ENCODE assay signal across 1 cellular context in the genomic region with DNA sequence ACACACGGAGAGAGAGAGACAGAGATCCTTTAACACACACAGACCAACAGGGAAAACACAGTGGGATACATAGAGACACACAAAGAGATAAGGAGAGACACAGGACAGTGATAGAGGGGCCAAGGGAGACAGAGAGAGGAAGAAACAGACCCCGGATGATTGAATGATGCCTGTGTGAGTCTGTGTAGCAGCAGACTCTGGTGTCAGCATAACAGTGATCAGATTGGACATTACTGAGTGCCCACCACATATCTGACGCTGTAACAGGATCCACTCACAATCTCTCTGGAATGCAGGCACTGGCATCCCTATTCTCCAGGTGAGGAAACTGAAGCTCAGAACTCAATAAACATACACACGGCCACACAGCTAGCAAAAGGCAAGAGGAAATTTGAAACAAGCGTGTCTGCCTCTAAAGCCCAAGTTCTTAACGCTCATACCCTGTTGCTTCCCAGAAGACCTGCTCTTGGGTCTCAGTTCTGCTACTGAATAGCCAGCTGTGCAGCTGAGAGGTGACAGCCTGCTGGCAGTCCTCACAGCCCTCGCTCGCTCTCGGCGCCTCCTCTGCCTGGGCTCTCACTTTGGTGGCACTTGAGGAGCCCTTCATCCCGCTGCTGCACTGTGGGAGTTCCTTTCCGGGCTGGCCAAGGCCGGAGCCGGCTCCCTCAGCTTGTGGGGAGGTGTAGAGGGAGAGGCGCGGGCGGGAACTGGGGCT.
TF ChIP-seq lines count a peak whose summit lies in the region.

No MANE protein-coding gene starts in this region.

TF ChIP-seq in GM23338, 12 proteins besides CTCF, POLR2A, EP300 and RAD21:
- TF ChIP-seq ZNF331 (CRISPR knock-in tag; IDR thresholded peaks at IDR 0.05; ENCODE audit: low read depth) (no peak), EZH2phosphoT487 (IDR thresholded peaks at IDR 0.05; ENCODE audit: unreplicated experiment) (no peak), JUNB (IDR thresholded peaks at IDR 0.05; ENCODE audit: unreplicated experiment) (no peak), NANOG (IDR thresholded peaks at IDR 0.05; ENCODE audit: borderline replicate concordance) (no peak), STAT1 (IDR thresholded peaks at IDR 0.05; ENCODE audit: unreplicated experiment) (no peak), POLR2AphosphoS5 (IDR thresholded peaks at IDR 0.05; ENCODE audit: low read depth) (no peak), ZNF114 (CRISPR knock-in tag; IDR thresholded peaks at IDR 0.05) (no peak), CREB1 (CRISPR knock-in tag; IDR thresholded peaks at IDR 0.05; ENCODE audit: low read depth) (no peak), EZH2 (IDR thresholded peaks at IDR 0.05; ENCODE audit: low read depth, unreplicated experiment) (no peak)
- TF ChIP-seq, protein P1, sequence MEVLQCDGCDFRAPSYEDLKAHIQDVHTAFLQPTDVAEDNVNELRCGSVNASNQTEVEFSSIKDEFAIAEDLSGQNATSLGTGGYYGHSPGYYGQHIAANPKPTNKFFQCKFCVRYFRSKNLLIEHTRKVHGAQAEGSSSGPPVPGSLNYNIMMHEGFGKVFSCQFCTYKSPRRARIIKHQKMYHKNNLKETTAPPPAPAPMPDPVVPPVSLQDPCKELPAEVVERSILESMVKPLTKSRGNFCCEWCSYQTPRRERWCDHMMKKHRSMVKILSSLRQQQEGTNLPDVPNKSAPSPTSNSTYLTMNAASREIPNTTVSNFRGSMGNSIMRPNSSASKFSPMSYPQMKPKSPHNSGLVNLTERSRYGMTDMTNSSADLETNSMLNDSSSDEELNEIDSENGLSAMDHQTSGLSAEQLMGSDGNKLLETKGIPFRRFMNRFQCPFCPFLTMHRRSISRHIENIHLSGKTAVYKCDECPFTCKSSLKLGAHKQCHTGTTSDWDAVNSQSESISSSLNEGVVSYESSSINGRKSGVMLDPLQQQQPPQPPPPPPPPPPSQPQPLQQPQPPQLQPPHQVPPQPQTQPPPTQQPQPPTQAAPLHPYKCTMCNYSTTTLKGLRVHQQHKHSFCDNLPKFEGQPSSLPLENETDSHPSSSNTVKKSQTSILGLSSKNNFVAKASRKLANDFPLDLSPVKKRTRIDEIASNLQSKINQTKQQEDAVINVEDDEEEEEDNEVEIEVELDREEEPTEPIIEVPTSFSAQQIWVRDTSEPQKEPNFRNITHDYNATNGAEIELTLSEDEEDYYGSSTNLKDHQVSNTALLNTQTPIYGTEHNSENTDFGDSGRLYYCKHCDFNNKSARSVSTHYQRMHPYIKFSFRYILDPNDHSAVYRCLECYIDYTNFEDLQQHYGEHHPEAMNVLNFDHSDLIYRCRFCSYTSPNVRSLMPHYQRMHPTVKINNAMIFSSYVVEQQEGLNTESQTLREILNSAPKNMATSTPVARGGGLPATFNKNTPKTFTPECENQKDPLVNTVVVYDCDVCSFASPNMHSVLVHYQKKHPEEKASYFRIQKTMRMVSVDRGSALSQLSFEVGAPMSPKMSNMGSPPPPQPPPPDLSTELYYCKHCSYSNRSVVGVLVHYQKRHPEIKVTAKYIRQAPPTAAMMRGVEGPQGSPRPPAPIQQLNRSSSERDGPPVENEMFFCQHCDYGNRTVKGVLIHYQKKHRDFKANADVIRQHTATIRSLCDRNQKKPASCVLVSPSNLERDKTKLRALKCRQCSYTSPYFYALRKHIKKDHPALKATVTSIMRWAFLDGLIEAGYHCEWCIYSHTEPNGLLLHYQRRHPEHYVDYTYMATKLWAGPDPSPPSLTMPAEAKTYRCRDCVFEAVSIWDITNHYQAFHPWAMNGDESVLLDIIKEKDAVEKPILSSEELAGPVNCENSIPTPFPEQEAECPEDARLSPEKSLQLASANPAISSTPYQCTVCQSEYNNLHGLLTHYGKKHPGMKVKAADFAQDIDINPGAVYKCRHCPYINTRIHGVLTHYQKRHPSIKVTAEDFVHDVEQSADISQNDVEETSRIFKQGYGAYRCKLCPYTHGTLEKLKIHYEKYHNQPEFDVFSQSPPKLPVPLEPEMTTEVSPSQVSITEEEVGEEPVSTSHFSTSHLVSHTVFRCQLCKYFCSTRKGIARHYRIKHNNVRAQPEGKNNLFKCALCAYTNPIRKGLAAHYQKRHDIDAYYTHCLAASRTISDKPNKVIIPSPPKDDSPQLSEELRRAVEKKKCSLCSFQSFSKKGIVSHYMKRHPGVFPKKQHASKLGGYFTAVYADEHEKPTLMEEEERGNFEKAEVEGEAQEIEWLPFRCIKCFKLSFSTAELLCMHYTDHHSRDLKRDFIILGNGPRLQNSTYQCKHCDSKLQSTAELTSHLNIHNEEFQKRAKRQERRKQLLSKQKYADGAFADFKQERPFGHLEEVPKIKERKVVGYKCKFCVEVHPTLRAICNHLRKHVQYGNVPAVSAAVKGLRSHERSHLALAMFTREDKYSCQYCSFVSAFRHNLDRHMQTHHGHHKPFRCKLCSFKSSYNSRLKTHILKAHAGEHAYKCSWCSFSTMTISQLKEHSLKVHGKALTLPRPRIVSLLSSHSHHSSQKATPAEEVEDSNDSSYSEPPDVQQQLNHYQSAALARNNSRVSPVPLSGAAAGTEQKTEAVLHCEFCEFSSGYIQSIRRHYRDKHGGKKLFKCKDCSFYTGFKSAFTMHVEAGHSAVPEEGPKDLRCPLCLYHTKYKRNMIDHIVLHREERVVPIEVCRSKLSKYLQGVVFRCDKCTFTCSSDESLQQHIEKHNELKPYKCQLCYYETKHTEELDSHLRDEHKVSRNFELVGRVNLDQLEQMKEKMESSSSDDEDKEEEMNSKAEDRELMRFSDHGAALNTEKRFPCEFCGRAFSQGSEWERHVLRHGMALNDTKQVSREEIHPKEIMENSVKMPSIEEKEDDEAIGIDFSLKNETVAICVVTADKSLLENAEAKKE (CRISPR knock-in tag; IDR thresholded peaks at IDR 0.05) = no peak
- TF ChIP-seq, protein P2, sequence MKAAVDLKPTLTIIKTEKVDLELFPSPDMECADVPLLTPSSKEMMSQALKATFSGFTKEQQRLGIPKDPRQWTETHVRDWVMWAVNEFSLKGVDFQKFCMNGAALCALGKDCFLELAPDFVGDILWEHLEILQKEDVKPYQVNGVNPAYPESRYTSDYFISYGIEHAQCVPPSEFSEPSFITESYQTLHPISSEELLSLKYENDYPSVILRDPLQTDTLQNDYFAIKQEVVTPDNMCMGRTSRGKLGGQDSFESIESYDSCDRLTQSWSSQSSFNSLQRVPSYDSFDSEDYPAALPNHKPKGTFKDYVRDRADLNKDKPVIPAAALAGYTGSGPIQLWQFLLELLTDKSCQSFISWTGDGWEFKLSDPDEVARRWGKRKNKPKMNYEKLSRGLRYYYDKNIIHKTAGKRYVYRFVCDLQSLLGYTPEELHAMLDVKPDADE (IDR thresholded peaks at IDR 0.05) = no peak
- TF ChIP-seq, protein P3, sequence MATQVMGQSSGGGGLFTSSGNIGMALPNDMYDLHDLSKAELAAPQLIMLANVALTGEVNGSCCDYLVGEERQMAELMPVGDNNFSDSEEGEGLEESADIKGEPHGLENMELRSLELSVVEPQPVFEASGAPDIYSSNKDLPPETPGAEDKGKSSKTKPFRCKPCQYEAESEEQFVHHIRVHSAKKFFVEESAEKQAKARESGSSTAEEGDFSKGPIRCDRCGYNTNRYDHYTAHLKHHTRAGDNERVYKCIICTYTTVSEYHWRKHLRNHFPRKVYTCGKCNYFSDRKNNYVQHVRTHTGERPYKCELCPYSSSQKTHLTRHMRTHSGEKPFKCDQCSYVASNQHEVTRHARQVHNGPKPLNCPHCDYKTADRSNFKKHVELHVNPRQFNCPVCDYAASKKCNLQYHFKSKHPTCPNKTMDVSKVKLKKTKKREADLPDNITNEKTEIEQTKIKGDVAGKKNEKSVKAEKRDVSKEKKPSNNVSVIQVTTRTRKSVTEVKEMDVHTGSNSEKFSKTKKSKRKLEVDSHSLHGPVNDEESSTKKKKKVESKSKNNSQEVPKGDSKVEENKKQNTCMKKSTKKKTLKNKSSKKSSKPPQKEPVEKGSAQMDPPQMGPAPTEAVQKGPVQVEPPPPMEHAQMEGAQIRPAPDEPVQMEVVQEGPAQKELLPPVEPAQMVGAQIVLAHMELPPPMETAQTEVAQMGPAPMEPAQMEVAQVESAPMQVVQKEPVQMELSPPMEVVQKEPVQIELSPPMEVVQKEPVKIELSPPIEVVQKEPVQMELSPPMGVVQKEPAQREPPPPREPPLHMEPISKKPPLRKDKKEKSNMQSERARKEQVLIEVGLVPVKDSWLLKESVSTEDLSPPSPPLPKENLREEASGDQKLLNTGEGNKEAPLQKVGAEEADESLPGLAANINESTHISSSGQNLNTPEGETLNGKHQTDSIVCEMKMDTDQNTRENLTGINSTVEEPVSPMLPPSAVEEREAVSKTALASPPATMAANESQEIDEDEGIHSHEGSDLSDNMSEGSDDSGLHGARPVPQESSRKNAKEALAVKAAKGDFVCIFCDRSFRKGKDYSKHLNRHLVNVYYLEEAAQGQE (IDR thresholded peaks at IDR 0.05; ENCODE audit: unreplicated experiment) = no peak
TF ChIP-seq in GM23338: peak in this region for 0.
